31 cellular contexts compared by ENCODE assay signal in the genomic region with DNA sequence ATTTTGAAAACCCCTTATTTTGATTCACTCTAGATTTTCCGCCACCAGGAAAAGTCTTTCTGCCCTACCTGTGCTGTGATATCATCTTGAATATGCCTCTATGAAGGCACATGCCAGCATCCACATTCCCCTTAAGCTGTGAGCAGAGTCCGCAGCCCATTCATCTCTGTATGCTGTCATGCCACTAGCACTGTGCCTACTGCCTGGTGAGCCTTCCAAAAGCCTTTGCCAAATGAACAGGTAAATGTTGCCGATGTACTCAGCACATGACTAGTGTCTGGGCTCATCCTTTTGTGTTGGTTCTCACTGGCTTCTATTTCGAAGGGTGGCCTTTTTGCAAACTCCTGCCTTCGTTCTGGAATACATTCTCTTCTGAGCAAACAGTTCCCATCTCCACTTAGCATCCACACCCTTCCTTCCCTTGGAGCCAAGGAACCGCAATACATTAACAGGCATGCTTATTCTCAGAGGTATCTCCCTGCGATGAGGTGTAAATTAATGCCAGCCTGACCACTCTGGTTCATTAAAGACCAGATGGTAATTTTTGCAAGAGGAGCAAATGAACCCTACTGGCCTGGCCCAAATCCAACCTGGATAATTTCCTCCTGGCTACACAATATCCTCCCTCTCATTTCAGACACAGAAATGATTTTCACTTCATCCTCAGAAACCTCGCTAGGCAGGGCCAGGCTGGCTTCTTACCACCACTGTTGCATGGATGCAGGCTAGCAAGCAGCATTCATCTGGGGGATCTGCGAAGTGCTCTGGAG.
DNase-seq lines count a peak whose midpoint lies in the region; ATAC-seq, FAIRE-seq and TF ChIP-seq lines count a peak whose summit lies in the region.
"Had no signal": no experiment of that assay in that cellular context is flagged by ENCODE, and none has a peak within 500 bp of the region (broad histone marks: within the 10 kb centered on the region; RNA-seq: fewer than 3 reads in every experiment).

No MANE protein-coding gene starts in this region.

- DNase-seq in NCI-H524 (lab: John Stamatoyannopoulos, UW) (peak; percentile 3 to 51), NCI-H524 treated with DMSO at 0.1 percent for 48 hours (lab: John Stamatoyannopoulos, UW) (no peak), NCI-H446 treated with DMSO at 0.1 percent for 48 hours (lab: John Stamatoyannopoulos, UW) (peak; percentile 73), H1 (ENCODE audit: low read depth in 1 of 2, low spot score in 2 of 2) (no peak), mesendoderm (no peak), SHP77 treated with DMSO at 0.1 percent for 48 hours (lab: John Stamatoyannopoulos, UW) (no peak)
- no peak for DNase-seq in NK-92 treated with Interleukin-12 subunit alpha and Interleukin-12 subunit beta, amount 100 ng/mL, for 24 hours (lab: John Stamatoyannopoulos, UW)
- no peak for DNase-seq in activated T-cell treated with anti-CD3 and anti-CD28 coated beads, Interleukin-2, amount 50 U/mL, for 4 hours
- DNase-seq: 8988T; ACHN; BE2C; CD8-positive, alpha-beta memory T cell; DMS153; DND-41; GM23248; HFFc6; KBM-7; MV-4-11; NCI-H1105; NCI-H1436 treated with DMSO at 0.1 percent for 48 hours; NCI-H2029; NCI-H2227 treated with DMSO at 0.1 percent for 48 hours; NCI-H510A treated with DMSO at 0.1 percent for 48 hours; OCI-M1; Peyer's patch; SIG-M5; SW 1271 had no signal

- H3K56ac ChIP-seq in H1 (replicated peaks; ENCODE audit: insufficient read length, low read depth, low read length), result no peak overlapping the region
- H3K56ac ChIP-seq in mesendoderm (ENCODE audit: low read length), result no peak overlapping the region

- H3K27me3 Mint-ChIP-seq in activated T-cell treated with anti-CD3 and anti-CD28 coated beads, Interleukin-2, amount 50 U/mL, for 4 hours (ENCODE audit: low read depth), result peaks cover 9% of the 10 kb centered on the region

- H4K8ac ChIP-seq in H1 (ENCODE audit: extremely low read depth, insufficient read depth, low read length) (no peak overlapping the region), mesendoderm (ENCODE audit: low read depth, low read length) (no peak overlapping the region)

- H2BK120ac ChIP-seq in H1 (replicated peaks; ENCODE audit: low read depth, low read length) (no peak overlapping the region), mesendoderm (ENCODE audit: low read depth, low read length) (no peak overlapping the region)

- no peak overlapping the region for H4K91ac ChIP-seq in H1 (replicated peaks; ENCODE audit: insufficient read length, low read length)

- H2BK15ac ChIP-seq in H1 (ENCODE audit: low read length), result no peak overlapping the region
- H2BK15ac ChIP-seq in mesendoderm (replicated peaks; ENCODE audit: low read depth), result no peak overlapping the region

- CTCF ChIA-PET in H1 (lab: Charles Lee; ENCODE audit: partially characterized antibody), result interaction anchor here (1.0 to 9.3 kb wide), 2 partner anchors 7 kb away, joined by 4 to 55 read pairs; no protein-coding TSS in a partner anchor

- TF ChIP-seq EP300 in H1 (IDR thresholded peaks at IDR 0.05; ENCODE audit: borderline replicate concordance in 1 of 2, low read depth in 2 of 2, low read length in 2 of 2), result no peak

- no peak overlapping the region for H4K5ac ChIP-seq in H1 (ENCODE audit: insufficient read length, low read depth, low read length)
- H4K5ac ChIP-seq in mesendoderm (ENCODE audit: low read length), result no peak overlapping the region

- H3K4me3 Mint-ChIP-seq in activated T-cell treated with anti-CD3 and anti-CD28 coated beads, Interleukin-2, amount 50 U/mL, for 4 hours, result no peak overlapping the region
- H3K4me3 Mint-ChIP-seq: CD14-positive monocyte; CD8-positive, alpha-beta memory T cell; HFFc6 had no signal

- H3K79me2 ChIP-seq in H1 (ENCODE audit: control insufficient read depth in 1 of 2, insufficient read depth in 2 of 2, low read length in 2 of 2), result no peaks in the 10 kb centered on the region
- no peaks in the 10 kb centered on the region for H3K79me2 ChIP-seq in mesendoderm (ENCODE audit: control insufficient read depth, insufficient read depth, low read length)

- no peak for TF ChIP-seq POLR2A in H1 (IDR thresholded peaks at IDR 0.05; ENCODE audit: control extremely low read depth in 1 of 2, low read depth in 2 of 2, low read length in 2 of 2)

- no peaks in the 10 kb centered on the region for H3K9me3 ChIP-seq in H1 (ENCODE audit: insufficient read depth in 2 of 2, low read depth in 1 of 2, low read length in 1 of 2)
- H3K9me3 ChIP-seq: BE2C, HAP-1, Peyer's patch had no signal

- no peaks in the 10 kb centered on the region for H3K36me3 ChIP-seq in H1 (ENCODE audit: control insufficient read depth in 2 of 4, insufficient read depth in 4 of 4, low read length in 3 of 4)
- no peaks in the 10 kb centered on the region for H3K36me3 ChIP-seq in mesendoderm (ENCODE audit: control insufficient read depth, insufficient read depth, low read length)
- H3K36me3 ChIP-seq: BE2C, HAP-1, Peyer's patch had no signal

- H3K9ac ChIP-seq in H1 (replicated peaks in 1 of 4; ENCODE audit: extremely low read depth in 1 of 4, low read depth in 3 of 4, low read length in 3 of 4), result no peak overlapping the region
- H3K9ac ChIP-seq in mesendoderm (ENCODE audit: low read length), result no peak overlapping the region
- H3K9ac ChIP-seq: GM23248 had no signal

- POLR2A ChIA-PET in H1 (lab: Charles Lee; ENCODE audit: partially characterized antibody), result no interaction called here

- H3K36me3 Mint-ChIP-seq in activated T-cell treated with anti-CD3 and anti-CD28 coated beads, Interleukin-2, amount 50 U/mL, for 4 hours (ENCODE audit: insufficient read depth), result no peaks in the 10 kb centered on the region
- H3K36me3 Mint-ChIP-seq: CD14-positive monocyte had no signal

- no peak for TF ChIP-seq CTCF in H1 (IDR thresholded peaks at IDR 0.05; ENCODE audit: control extremely low read depth in 1 of 3, insufficient read depth in 1 of 3, low read depth in 1 of 3, low read length in 3 of 3)

- no peak overlapping the region for H2BK5ac ChIP-seq in H1 (ENCODE audit: low read depth, low read length)
- no peak overlapping the region for H2BK5ac ChIP-seq in mesendoderm (ENCODE audit: low read length)

- H3K4me1 ChIP-seq in H1 (replicated peaks in 1 of 4; ENCODE audit: control insufficient read depth in 3 of 4, insufficient read depth in 4 of 4, low read length in 3 of 4) (no peaks in the 10 kb centered on the region), mesendoderm (ENCODE audit: control insufficient read depth, low read depth, low read length) (no peaks in the 10 kb centered on the region)
- H3K4me1 ChIP-seq: BE2C, HAP-1 had no signal

- no peak overlapping the region for H2BK12ac ChIP-seq in H1 (ENCODE audit: low read depth, low read length)

- no peak for TF ChIP-seq RAD21 in H1 (IDR thresholded peaks at IDR 0.05 in 1 of 2, conservative IDR thresholded peaks at IDR 0.05 in 1 of 2; ENCODE audit: low read depth in 2 of 2, low read length in 2 of 2)

- no peaks in the 10 kb centered on the region for H3K23me2 ChIP-seq in H1 (ENCODE audit: low read depth, low read length)

- H2AK5ac ChIP-seq in H1 (ENCODE audit: low read depth, low read length) (no peak overlapping the region), mesendoderm (ENCODE audit: low read length) (no peak overlapping the region)

- H3K79me1 ChIP-seq in H1 (ENCODE audit: low read depth, low read length) (no peaks in the 10 kb centered on the region), mesendoderm (ENCODE audit: low read length) (no peaks in the 10 kb centered on the region)

- H2AFZ ChIP-seq in H1 (ENCODE audit: low read length), result 0 out of 2 replicates have a peak overlapping the region, but pooled peaks have one; percentile 65
- H2AFZ ChIP-seq: GM23248 had no signal

- H3K4me1 Mint-ChIP-seq in activated T-cell treated with anti-CD3 and anti-CD28 coated beads, Interleukin-2, amount 50 U/mL, for 4 hours (ENCODE audit: low read depth), result no peaks in the 10 kb centered on the region
- H3K4me1 Mint-ChIP-seq: CD14-positive monocyte; CD8-positive, alpha-beta memory T cell had no signal

- no peaks in the 10 kb centered on the region for H3K27me3 ChIP-seq in H1 (replicated peaks in 1 of 4; ENCODE audit: control insufficient read depth in 3 of 4, extremely low read depth in 1 of 4, insufficient read depth in 3 of 4, low read length in 3 of 4)
- no peaks in the 10 kb centered on the region for H3K27me3 ChIP-seq in mesendoderm (ENCODE audit: insufficient read depth, low read length, poor library complexity)
- H3K27me3 ChIP-seq: BE2C, Peyer's patch had no signal

- 89% methylated on average over 9 of the region's 9 CpGs; no CpG with 5 or more reads in 1 of the 2 experiments for WGBS in H1 (ENCODE audit: extremely low coverage in 1 of 2, insufficient coverage in 1 of 2, insufficient read length in 1 of 2, insufficient replicate concordance in 2 of 2, low coverage in 1 of 2, low lambda C conversion rate in 2 of 2, missing lambda C conversion rate in 1 of 2), 2 experiments
- WGBS in mesendoderm (ENCODE audit: extremely low coverage, insufficient coverage, low lambda C conversion rate), result no CpG with 5 or more reads among the region's 9 CpGs

- H3K9me3 Mint-ChIP-seq in activated T-cell treated with anti-CD3 and anti-CD28 coated beads, Interleukin-2, amount 50 U/mL, for 4 hours, result peaks cover 5% of the 10 kb centered on the region

- H4K20me1 ChIP-seq in H1 (replicated peaks in 1 of 2; ENCODE audit: control insufficient read depth in 1 of 2, insufficient read depth in 2 of 2, low read length in 2 of 2), result no peaks in the 10 kb centered on the region

- no peak overlapping the region for H2BK20ac ChIP-seq in H1 (ENCODE audit: low read length)

- no peak overlapping the region for H3K14ac ChIP-seq in H1 (ENCODE audit: insufficient read length)

- H3K23ac ChIP-seq in H1 (ENCODE audit: insufficient read length), result no peak overlapping the region
- no peak overlapping the region for H3K23ac ChIP-seq in mesendoderm (ENCODE audit: low read length)

- no peak overlapping the region for H3K4ac ChIP-seq in H1 (replicated peaks; ENCODE audit: insufficient read length, low read depth, low read length)
- no peak overlapping the region for H3K4ac ChIP-seq in mesendoderm (ENCODE audit: low read depth, low read length)

- H3K4me3 ChIP-seq in H1 (ENCODE audit: extremely low read depth in 1 of 4, insufficient read depth in 2 of 4, low read depth in 3 of 4, low read length in 4 of 4), result no peak overlapping the region
- H3K4me3 ChIP-seq in mesendoderm (ENCODE audit: low read length), result no peak overlapping the region
- H3K4me3 ChIP-seq: GM23248, HAP-1, Peyer's patch, SK-N-MC had no signal

- H3K27ac ChIP-seq in H1 (ENCODE audit: low read depth, low read length), result no peak overlapping the region
- no peak overlapping the region for H3K27ac ChIP-seq in mesendoderm (ENCODE audit: low read depth, low read length)
- H3K27ac ChIP-seq: GM23248, Peyer's patch, SK-N-MC had no signal

- H3K4me2 ChIP-seq in H1 (ENCODE audit: insufficient read depth in 1 of 2, low read depth in 2 of 2, low read length in 2 of 2) (no peak overlapping the region), mesendoderm (ENCODE audit: low read length) (no peak overlapping the region)

- H3K18ac ChIP-seq in H1 (ENCODE audit: extremely low read depth, low read length) (no peak overlapping the region), mesendoderm (ENCODE audit: low read length) (no peak overlapping the region)

- ATAC-seq in activated T-cell treated with anti-CD3 and anti-CD28 coated beads, Interleukin-2, amount 50 U/mL, for 4 hours, result no peak

- FAIRE-seq in H1 (lab: Jason Lieb, UNC), result no peak
- FAIRE-seq: GM18507 had no signal

TF ChIP-seq in H1, 55 proteins besides CTCF, POLR2A, EP300 and RAD21 (continues in another document):
- no peak for TF ChIP-seq PHF8 (conservative IDR thresholded peaks at IDR 0.05; ENCODE audit: low read depth, low read length)

Comparison
In these comparisons a context has a peak if more than half of its experiments do, and no peak if none do; other contexts are left out.
1. DNase-seq: peak in NCI-H524 (2 of 2) and NCI-H446 treated with DMSO at 0.1 percent for 48 hours (single experiment); none in NCI-H524 treated with DMSO at 0.1 percent for 48 hours (single experiment), H1 (0 of 2), mesendoderm (single experiment), SHP77 treated with DMSO at 0.1 percent for 48 hours (single experiment), NK-92 treated with Interleukin-12 subunit alpha and Interleukin-12 subunit beta, amount 100 ng/mL, for 24 hours (single experiment) and activated T-cell treated with anti-CD3 and anti-CD28 coated beads, Interleukin-2, amount 50 U/mL, for 4 hours (single experiment).